In the genomic region with DNA sequence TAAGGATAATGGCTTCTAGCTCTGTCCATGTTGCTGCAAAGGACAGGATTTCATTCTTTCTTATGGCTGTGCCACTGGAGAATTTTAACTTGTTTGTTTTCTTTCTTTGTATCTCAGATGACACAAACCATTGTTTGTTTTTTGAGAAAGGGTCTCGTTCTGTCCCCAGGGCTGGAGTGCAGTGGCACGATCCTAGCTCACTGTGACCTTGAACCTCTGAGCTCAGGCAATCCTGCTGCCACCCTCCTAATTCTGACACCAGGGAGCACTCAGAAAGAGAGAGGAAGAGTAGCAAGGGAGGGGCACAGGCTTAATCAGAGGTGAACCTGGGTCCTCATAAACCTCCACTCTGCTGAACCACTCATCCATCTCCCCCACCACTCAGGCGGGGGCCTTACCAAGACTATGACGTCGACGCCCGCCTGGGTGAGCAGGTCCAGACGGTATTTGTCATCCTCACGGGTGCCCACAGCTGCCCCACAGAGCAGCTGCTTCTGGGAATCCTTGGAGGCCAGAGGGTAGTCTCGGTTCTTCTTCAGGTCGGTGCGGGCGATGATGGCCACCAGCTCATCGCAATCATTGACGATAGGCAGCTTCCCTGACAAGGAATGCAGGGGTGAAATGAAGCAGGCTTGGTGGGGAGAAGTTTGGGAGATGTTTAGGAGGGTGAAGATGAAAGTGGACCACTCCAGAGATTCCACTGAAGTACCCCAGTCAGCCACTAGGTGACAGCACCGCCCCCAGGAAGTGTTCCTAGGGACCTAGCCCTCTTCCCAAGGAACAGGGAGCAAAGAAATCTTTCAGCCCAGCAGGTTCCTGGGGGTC, we compare ENCODE assay signal across 8 cellular contexts. TPM values are rescaled to one million over a fixed set of nuclear protein-coding genes. Genes with fewer than 3 reads are reported as not detected.
DNase-seq lines count a peak whose midpoint lies in the region; ATAC-seq and TF ChIP-seq lines count a peak whose summit lies in the region.

No MANE protein-coding gene starts in this region.

- TF ChIP-seq CTCF in VCaP (conservative IDR thresholded peaks at IDR 0.05) (peak; percentile 96), epithelial cell of proximal tubule (conservative IDR thresholded peaks at IDR 0.05; ENCODE audit: low read depth, low read length) (peak; percentile 96)

- no peaks in the 10 kb centered on the region for H3K27me3 Mint-ChIP-seq in IgD-negative memory B cell
- H3K27me3 Mint-ChIP-seq in naive thymus-derived CD4-positive, alpha-beta T cell: no peaks in the 10 kb centered on the region

- H3K27me3 ChIP-seq in naive thymus-derived CD4-positive, alpha-beta T cell (ENCODE audit: control insufficient read depth in 2 of 2, insufficient read depth in 2 of 2, low read length in 2 of 2): no peaks in the 10 kb centered on the region

- no peaks in the 10 kb centered on the region for H3K9me3 Mint-ChIP-seq in IgD-negative memory B cell
- no peaks in the 10 kb centered on the region for H3K9me3 Mint-ChIP-seq in naive thymus-derived CD4-positive, alpha-beta T cell

- DNase-seq in NCI-H2081 (lab: John Stamatoyannopoulos, UW) (peak; percentile 18 to 47), NCI-H2081 treated with DMSO at 0.1 percent for 48 hours (lab: John Stamatoyannopoulos, UW) (no peak), epithelial cell of proximal tubule (ENCODE audit: low read depth) (no peak)
- DNase-seq in naive thymus-derived CD4-positive, alpha-beta T cell: peak in 2 of 9 donors; percentile 33 to 55

- intact Hi-C loops in naive thymus-derived CD4-positive, alpha-beta T cell (cut with micrococcal nuclease): loop anchor here (1.0 kb wide), 3 partner anchors 11 to 61 kb away; partner anchors contain the start of gene IMPDH1 (in 1 of the 2)

- H3K27ac ChIP-seq in VCaP: no peak overlapping the region
- H3K27ac ChIP-seq in naive thymus-derived CD4-positive, alpha-beta T cell (ENCODE audit: low read depth, low read length): no peak overlapping the region

- H3K36me3 Mint-ChIP-seq in IgD-negative memory B cell: peaks cover 4% of the 10 kb centered on the region
- peaks cover 3 to 26% (median 13%) of the 10 kb centered on the region in 5 donors for H3K36me3 Mint-ChIP-seq in naive thymus-derived CD4-positive, alpha-beta T cell

- H3K27ac Mint-ChIP-seq in IgD-negative memory B cell: peak overlapping the region in 2 of 3 donors; percentile 58 to 62
- H3K27ac Mint-ChIP-seq in naive thymus-derived CD4-positive, alpha-beta T cell: no peak overlapping the region

- H3K4me3 Mint-ChIP-seq in IgD-negative memory B cell: no peak overlapping the region
- no peak overlapping the region for H3K4me3 Mint-ChIP-seq in naive thymus-derived CD4-positive, alpha-beta T cell

- POLR2A ChIA-PET in naive thymus-derived CD4-positive, alpha-beta T cell (lab: Charles Lee): interaction anchor here (0.5 to 3.2 kb wide), 3 partner anchors 10 to 53 kb away, joined by 3 to 14 read pairs (median 3); no protein-coding TSS in a partner anchor

- no peak overlapping the region for H3K4me3 ChIP-seq in epithelial cell of proximal tubule (ENCODE audit: low read depth, low read length)
- H3K4me3 ChIP-seq in naive thymus-derived CD4-positive, alpha-beta T cell (ENCODE audit: low read length): no peak overlapping the region

- H3K36me3 ChIP-seq in naive thymus-derived CD4-positive, alpha-beta T cell (ENCODE audit: control insufficient read depth in 2 of 3, insufficient read depth in 3 of 3, low read length in 3 of 3): peaks cover 4 to 75% (median 9%) of the 10 kb centered on the region in 3 experiments

- no peaks in the 10 kb centered on the region for H3K9me3 ChIP-seq in naive thymus-derived CD4-positive, alpha-beta T cell (ENCODE audit: control insufficient read depth in 2 of 3, low read length in 3 of 3)

- ATAC-seq in naive thymus-derived CD4-positive, alpha-beta T cell: peak; percentile 71
- ATAC-seq in HG02588 (IDR thresholded peaks at IDR 0.05; ENCODE audit: unreplicated experiment): no peak
- no peak for ATAC-seq in GM21423 (IDR thresholded peaks at IDR 0.05; ENCODE audit: unreplicated experiment)

- no peaks in the 10 kb centered on the region for H3K4me1 ChIP-seq in naive thymus-derived CD4-positive, alpha-beta T cell (ENCODE audit: control insufficient read depth in 2 of 2, insufficient read depth in 2 of 2, low read length in 2 of 2)

- peaks cover 0 to 5% (median 2%) of the 10 kb centered on the region in 3 donors for H3K4me1 Mint-ChIP-seq in IgD-negative memory B cell
- peaks cover 0 to 8% (median 5%) of the 10 kb centered on the region in 7 donors for H3K4me1 Mint-ChIP-seq in naive thymus-derived CD4-positive, alpha-beta T cell

- CTCF ChIA-PET in naive thymus-derived CD4-positive, alpha-beta T cell (lab: Charles Lee): interaction anchor here (0.9 to 8.6 kb wide), 13 partner anchors 11 to 62 kb away, joined by 3 to 163 read pairs (median 7); partner anchors contain the start of genes HILPDA and IMPDH1

RNA-seq across cellular contexts. Expression of gene IMPDH1, which starts 11.6 kb away (rescaled TPM):
- 58.6 TPM for polyA plus RNA-seq in IgD-negative memory B cell
- total RNA-seq in epithelial cell of proximal tubule: 64.3 and 89.3 TPM in 2 replicates
- total RNA-seq in naive thymus-derived CD4-positive, alpha-beta T cell: 10 to 100 TPM; 36.5 to 92.0 (median 44.4) TPM
- polyA plus RNA-seq in naive thymus-derived CD4-positive, alpha-beta T cell: 10 to 100 TPM; 33.7 to 48.1 TPM

RNA-seq across cellular contexts. Expression of gene PRRT4, which starts 36.7 kb away (rescaled TPM):
- 0.21 TPM for polyA plus RNA-seq in IgD-negative memory B cell
- 1.3 TPM in 1 of 2 replicates, not detected in the other for total RNA-seq in epithelial cell of proximal tubule
- 1 to 10 TPM in 1 of 5 experiments, under 1 TPM in 3, not detected in 1; 0.49 to 1.1 (median 0.58) TPM for total RNA-seq in naive thymus-derived CD4-positive, alpha-beta T cell
- polyA plus RNA-seq in naive thymus-derived CD4-positive, alpha-beta T cell: under 1 TPM in 1 of 2 donors, not detected in 1; 0.27 TPM

RNA-seq across cellular contexts. Expression of gene RBM28, which starts 54.5 kb away (rescaled TPM):
- 9.0 TPM for polyA plus RNA-seq in IgD-negative memory B cell
- total RNA-seq in epithelial cell of proximal tubule: 22.1 and 31.3 TPM in 2 replicates
- 10 to 100 TPM; 30.1 to 51.0 (median 43.5) TPM for total RNA-seq in naive thymus-derived CD4-positive, alpha-beta T cell
- 1 to 10 TPM; 9.0 to 9.4 TPM for polyA plus RNA-seq in naive thymus-derived CD4-positive, alpha-beta T cell

RNA-seq across cellular contexts. Expression of gene HILPDA, which starts 57.5 kb away (rescaled TPM):
- polyA plus RNA-seq in IgD-negative memory B cell: 8.7 TPM
- total RNA-seq in epithelial cell of proximal tubule: 21.6 and 33.7 TPM in 2 replicates
- total RNA-seq in naive thymus-derived CD4-positive, alpha-beta T cell: 10 to 100 TPM in 1 of 5 experiments, 1 to 10 TPM in 4; 2.4 to 39.5 (median 4.4) TPM
- 1 to 10 TPM; 2.5 to 3.1 TPM for polyA plus RNA-seq in naive thymus-derived CD4-positive, alpha-beta T cell

Comparison
In these comparisons a context has a peak if more than half of its experiments do, and no peak if none do; other contexts are left out.
1. DNase-seq: peak in NCI-H2081 (2 of 2); none in NCI-H2081 treated with DMSO at 0.1 percent for 48 hours (single experiment) and epithelial cell of proximal tubule (single experiment).
2. H3K27ac Mint-ChIP-seq: peak in IgD-negative memory B cell (2 of 3); none in naive thymus-derived CD4-positive, alpha-beta T cell (0 of 9).